ENCODE assay signal across 10 cellular contexts in the genomic region with DNA sequence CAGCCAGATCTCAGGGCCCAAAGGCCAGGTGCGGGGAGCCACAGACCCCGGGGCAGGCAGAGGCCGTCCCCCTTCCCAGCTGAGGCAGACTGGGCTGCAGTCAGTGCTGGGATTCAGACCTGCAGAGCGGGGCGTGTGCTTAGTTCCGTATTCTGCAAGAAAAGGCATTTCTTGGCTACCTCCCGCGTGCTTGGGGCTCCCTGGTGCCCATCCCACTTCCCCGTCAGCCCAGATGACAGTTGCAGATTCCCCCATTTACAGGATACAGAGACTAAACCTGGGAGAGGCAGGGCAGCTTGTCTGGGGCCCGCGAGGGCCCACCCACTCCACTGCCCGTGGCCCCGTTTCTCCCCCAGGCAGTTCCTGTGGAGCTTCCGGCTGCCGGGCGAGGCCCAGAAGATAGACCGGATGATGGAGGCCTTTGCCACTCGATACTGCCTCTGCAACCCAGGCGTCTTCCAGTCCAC. TPM values are rescaled to one million over a fixed set of nuclear protein-coding genes. Genes with fewer than 3 reads are reported as not detected.
DNase-seq lines count a peak whose midpoint lies in the region; ATAC-seq and FAIRE-seq lines count a peak whose summit lies in the region.
"Had no signal": no experiment of that assay in that cellular context is flagged by ENCODE, and none has a peak within 500 bp of the region (broad histone marks: within the 10 kb centered on the region; RNA-seq: fewer than 3 reads in every experiment).

No MANE protein-coding gene starts in this region.

- no peaks in the 10 kb centered on the region for H3K27me3 Mint-ChIP-seq in T-helper 17 cell
- H3K27me3 Mint-ChIP-seq in activated naive CD8-positive, alpha-beta T cell treated with anti-CD3 and anti-CD28 coated beads for 36 hours = no peaks in the 10 kb centered on the region

- H3K36me3 Mint-ChIP-seq in T-helper 17 cell (ENCODE audit: low read depth) = peaks cover 5% of the 10 kb centered on the region
- H3K36me3 Mint-ChIP-seq in activated naive CD8-positive, alpha-beta T cell treated with anti-CD3 and anti-CD28 coated beads for 36 hours = peaks cover 32% of the 10 kb centered on the region

- H3K9me3 Mint-ChIP-seq in activated naive CD8-positive, alpha-beta T cell treated with anti-CD3 and anti-CD28 coated beads for 36 hours = no peaks in the 10 kb centered on the region

- peak; percentile 94 for FAIRE-seq in GM19239 (lab: Jason Lieb, UNC)

- H3K4me3 Mint-ChIP-seq in T-helper 17 cell = peak overlapping the region; percentile 82
- H3K4me3 Mint-ChIP-seq in activated naive CD8-positive, alpha-beta T cell treated with anti-CD3 and anti-CD28 coated beads for 36 hours = peak overlapping the region; percentile 74

- DNase-seq in GM19239 (ENCODE audit: insufficient read length, low spot score) (peak; percentile 40), T-helper 17 cell (peak in 2 of 3 donors; percentile 38 to 45), foreskin melanocyte (no peak)
- DNase-seq in activated naive CD8-positive, alpha-beta T cell treated with anti-CD3 and anti-CD28 coated beads for 36 hours = peak; percentile 53
- peak; percentile 37 for DNase-seq in stimulated activated CD4-positive, alpha-beta T cell treated with anti-CD3 and anti-CD28 coated beads, Interleukin-4, amount 100 ng/mL, for 1 hour
- DNase-seq: NCI-H2081 treated with DMSO at 0.1 percent for 48 hours, posterior cingulate gyrus had no signal

- ATAC-seq in T-helper 17 cell (peak; percentile 77), HG02884 (IDR thresholded peaks at IDR 0.05; ENCODE audit: unreplicated experiment) (no peak), HG03442 (IDR thresholded peaks at IDR 0.05; ENCODE audit: unreplicated experiment) (no peak), HG02852 (IDR thresholded peaks at IDR 0.05; ENCODE audit: unreplicated experiment) (no peak)

- H3K4me1 Mint-ChIP-seq in T-helper 17 cell = peaks cover 44% of the 10 kb centered on the region
- peaks cover 57% of the 10 kb centered on the region for H3K4me1 Mint-ChIP-seq in activated naive CD8-positive, alpha-beta T cell treated with anti-CD3 and anti-CD28 coated beads for 36 hours

- H3K9me3 ChIP-seq in T-helper 17 cell (ENCODE audit: control insufficient read depth, low read length, poor library complexity, severe bottlenecking) = no peaks in the 10 kb centered on the region

- H3K27ac Mint-ChIP-seq in T-helper 17 cell = peak overlapping the region; percentile 96
- H3K27ac Mint-ChIP-seq in activated naive CD8-positive, alpha-beta T cell treated with anti-CD3 and anti-CD28 coated beads for 36 hours = peak overlapping the region; percentile 93

RNA-seq across cellular contexts. Expression of gene CYTH4, which starts 18.3 kb away (rescaled TPM):
- total RNA-seq in T-helper 17 cell = 10 to 100 TPM; 89.5 to 98.7 TPM
- 10 to 100 TPM; 16.6 to 17.3 TPM for total RNA-seq in activated naive CD8-positive, alpha-beta T cell treated with anti-CD3 and anti-CD28 coated beads for 36 hours

RNA-seq across cellular contexts. Expression of gene RAC2, which starts 56.5 kb away (rescaled TPM):
- 100 to 1,000 TPM; 297 to 478 TPM for total RNA-seq in T-helper 17 cell
- total RNA-seq in activated naive CD8-positive, alpha-beta T cell treated with anti-CD3 and anti-CD28 coated beads for 36 hours = 100 to 1,000 TPM; 518 to 528 TPM

Comparison
In these comparisons a context has a peak if more than half of its experiments do, and no peak if none do; other contexts are left out.
1. RNA of gene CYTH4, which starts 18.3 kb away (total RNA-seq): 89.5 to 98.7 TPM in T-helper 17 cell; 16.6 to 17.3 TPM in activated naive CD8-positive, alpha-beta T cell treated with anti-CD3 and anti-CD28 coated beads for 36 hours; every median in the first group is over 4 times any median in the second.